Comparison of ENCODE assay signal across 22 cellular contexts in genomic region chr1:93675931-93676330, GRCh38. TPM values are rescaled to one million over a fixed set of nuclear protein-coding genes. Genes with fewer than 3 reads are reported as not detected.
A peak's percentile ranks its signal among the peaks of the same experiment; 100 is the strongest.
DNase-seq lines count a peak whose midpoint lies in the region; ATAC-seq and TF ChIP-seq lines count a peak whose summit lies in the region.
"Had no signal": no experiment of that assay in that cellular context is flagged by ENCODE, and none has a peak within 500 bp of the region (broad histone marks: within the 10 kb centered on the region; RNA-seq: fewer than 3 reads in every experiment).

No MANE protein-coding gene starts in this region.

- no peak overlapping the region for H3K9ac ChIP-seq in H9 (ENCODE audit: extremely low read depth, insufficient read length, low read length)
- H3K9ac ChIP-seq in skeletal muscle satellite cell (ENCODE audit: low read depth, low read length): peak overlapping the region; percentile 38
- H3K9ac ChIP-seq: KMS-11 had no signal

- H2AK5ac ChIP-seq in H9 (ENCODE audit: insufficient read length, low read length): no peak overlapping the region

- no peak overlapping the region for H3K23ac ChIP-seq in H9 (ENCODE audit: insufficient read length, low read depth, low read length)

- H2BK5ac ChIP-seq in H9 (ENCODE audit: insufficient read length, low read length): no peak overlapping the region

- peaks cover 70% of the 10 kb centered on the region for H3K36me3 ChIP-seq in SJSA1
- H3K36me3 ChIP-seq in skeletal muscle satellite cell (ENCODE audit: insufficient read depth, low read length): peaks cover 65% of the 10 kb centered on the region
- H3K36me3 ChIP-seq: Peyer's patch, transverse colon had no signal

- no peak overlapping the region for H2BK120ac ChIP-seq in H9 (ENCODE audit: low read depth, low read length, poor library complexity, severe bottlenecking)

- H4K91ac ChIP-seq in H9 (ENCODE audit: insufficient read length, low read depth, low read length): no peak overlapping the region

- no peak for ATAC-seq in GM21528 (IDR thresholded peaks at IDR 0.05; ENCODE audit: low FRiP score, unreplicated experiment)
- ATAC-seq in HG02840 (IDR thresholded peaks at IDR 0.05; ENCODE audit: low FRiP score, unreplicated experiment): no peak
- ATAC-seq: effector memory CD8-positive, alpha-beta T cell; stimulated activated naive B cell treated with anti-CD40 and anti-IgM and Interleukin-4, amounts not matched to agents 10 μg/mL and 1 μg/mL and 100 μg/mL, for 72 hours had no signal

- H2BK15ac ChIP-seq in H9 (ENCODE audit: low read depth, low read length): no peak overlapping the region

- no peaks in the 10 kb centered on the region for H4K20me1 ChIP-seq in H9 (ENCODE audit: control insufficient read depth, insufficient read depth, insufficient read length)

- peaks cover 44 to 48% of the 10 kb centered on the region in 2 experiments for H3K4me1 Mint-ChIP-seq in H9

- H4K8ac ChIP-seq in H9 (replicated peaks; ENCODE audit: insufficient read length, low read depth, low read length): no peak overlapping the region

- no peak overlapping the region for H3K4ac ChIP-seq in H9 (ENCODE audit: low read depth, low read length)

- H3K18ac ChIP-seq in H9 (ENCODE audit: insufficient read length, low read depth, low read length): no peak overlapping the region

- H3K4me3 Mint-ChIP-seq in H9: no peak overlapping the region; a peak in 1 of 5 replicates
- H3K4me3 Mint-ChIP-seq: effector memory CD8-positive, alpha-beta T cell; mesothelial cell of epicardium had no signal

- no peak overlapping the region for H2BK12ac ChIP-seq in H9 (ENCODE audit: insufficient read length, low read depth, low read length)

- no peak overlapping the region for H2BK20ac ChIP-seq in H9 (ENCODE audit: low read depth, low read length, poor library complexity, severe bottlenecking)

- H3K56ac ChIP-seq in H9 (ENCODE audit: insufficient read length, low read depth, low read length): no peak overlapping the region

- peaks cover 5 to 19% (median 8%) of the 10 kb centered on the region in 3 experiments for H3K36me3 Mint-ChIP-seq in H9 (ENCODE audit: insufficient read depth in 1 of 3, low read depth in 3 of 3)
- H3K36me3 Mint-ChIP-seq: mesothelial cell of epicardium had no signal

- no peaks in the 10 kb centered on the region for H3K79me1 ChIP-seq in H9 (ENCODE audit: insufficient read depth, low read depth, low read length, poor library complexity, severe bottlenecking)

- H3K79me2 ChIP-seq in H9 (ENCODE audit: insufficient read depth, low read length): peaks cover 2% of the 10 kb centered on the region; the same call in 1 of the 2 replicates

- H3K14ac ChIP-seq in H9 (ENCODE audit: insufficient read depth, low read length): no peak overlapping the region

- H3K4me3 ChIP-seq in SJSA1 (no peak overlapping the region), fibroblast of the aortic adventitia (ENCODE audit: low read depth, low read length) (no peak overlapping the region), skeletal muscle satellite cell (ENCODE audit: low read length) (peak overlapping the region; percentile 36)
- H3K4me3 ChIP-seq: Peyer's patch, transverse colon had no signal

- H3K9me3 Mint-ChIP-seq in H9: no peaks in the 10 kb centered on the region
- H3K9me3 Mint-ChIP-seq: effector memory CD8-positive, alpha-beta T cell; mesothelial cell of epicardium; stimulated activated naive B cell treated with anti-CD40 and anti-IgM and Interleukin-4, amounts not matched to agents 10 μg/mL and 1 μg/mL and 100 μg/mL, for 72 hours had no signal

- H3K9me3 ChIP-seq in H9 (ENCODE audit: control insufficient read depth, low read depth, low read length) (no peaks in the 10 kb centered on the region), SJSA1 (replicated peaks) (no peaks in the 10 kb centered on the region), skeletal muscle satellite cell (replicated peaks; ENCODE audit: low read length) (no peaks in the 10 kb centered on the region)
- H3K9me3 ChIP-seq: Peyer's patch, transverse colon had no signal

- DNase-seq in H9 (peak; percentile 5), SJSA1 (ENCODE audit: low read depth in 1 of 2, low spot score in 2 of 2) (peak in 1 of 2 experiments; percentile 69), fibroblast of the aortic adventitia (ENCODE audit: low read depth) (peak; percentile 61), GOT3 (lab: John Stamatoyannopoulos, UW) (no peak), NOMO-1 treated with DMSO at 0.1 percent for 48 hours (lab: John Stamatoyannopoulos, UW; ENCODE audit: unreplicated experiment) (no peak)
- DNase-seq: activated CD4-positive, alpha-beta T cell treated with anti-CD3 and anti-CD28 coated beads for 48 hours; activated CD8-positive, alpha-beta memory T cell treated with anti-CD3 and anti-CD28 coated beads, Interleukin-2, amount 50 U/mL, for 4 hours; activated effector memory CD4-positive, alpha-beta T cell treated with anti-CD3 and anti-CD28 coated beads, Interleukin-2, amount 50 U/mL, for 16 hours; amniotic stem cell; effector memory CD8-positive, alpha-beta T cell; HCEC 1CT; hippocampal formation; NCI-H1092 treated with DMSO at 0.1 percent for 48 hours; Peyer's patch; stimulated activated CD4-positive, alpha-beta T cell treated with anti-CD3 and anti-CD28 coated beads, Interleukin-15, amount 100 ng/mL, for 24 hours; stimulated activated naive B cell treated with anti-CD40 and anti-IgM and Interleukin-4, amounts not matched to agents 10 μg/mL and 1 μg/mL and 100 μg/mL, for 72 hours; transverse colon had no signal

- no CpG with 5 or more reads among the region's 5 CpGs for WGBS in H9 (ENCODE audit: extremely low coverage, insufficient read length, low lambda C conversion rate)

- no peak overlapping the region for H2AFZ ChIP-seq in H9 (ENCODE audit: low read length)

- TF ChIP-seq CTCF in H9 (conservative IDR thresholded peaks at IDR 0.05): no peak
- no peak for TF ChIP-seq CTCF in fibroblast of the aortic adventitia (IDR thresholded peaks at IDR 0.05; ENCODE audit: insufficient read depth, low read length)

- H3K27ac ChIP-seq in H9 (ENCODE audit: insufficient read length, low read depth, low read length) (no peak overlapping the region), SJSA1 (peak overlapping the region; percentile 45)
- H3K27ac ChIP-seq: KMS-11, Peyer's patch, transverse colon had no signal

- H3K27me3 Mint-ChIP-seq in H9 (ENCODE audit: low read depth): peaks cover 13% of the 10 kb centered on the region
- H3K27me3 Mint-ChIP-seq: stimulated activated naive B cell treated with anti-CD40 and anti-IgM and Interleukin-4, amounts not matched to agents 10 μg/mL and 1 μg/mL and 100 μg/mL, for 72 hours had no signal

- H3K27me3 ChIP-seq in H9 (ENCODE audit: insufficient read depth, low read length) (no peaks in the 10 kb centered on the region), SJSA1 (replicated peaks) (no peaks in the 10 kb centered on the region), skeletal muscle satellite cell (ENCODE audit: control insufficient read depth, insufficient read depth, low read length) (no peaks in the 10 kb centered on the region)
- H3K27me3 ChIP-seq: Peyer's patch, transverse colon had no signal

- peaks cover 6% of the 10 kb centered on the region; the same call in 1 of the 2 replicates for H3K4me1 ChIP-seq in H9 (ENCODE audit: insufficient read depth, low read length)
- peaks cover 89% of the 10 kb centered on the region for H3K4me1 ChIP-seq in SJSA1 (replicated peaks)
- peaks cover 87% of the 10 kb centered on the region for H3K4me1 ChIP-seq in skeletal muscle satellite cell (ENCODE audit: control insufficient read depth, insufficient read depth, low read length)

- H3K23me2 ChIP-seq in H9 (ENCODE audit: insufficient read length, low read depth, low read length, poor library complexity, severe bottlenecking): peaks cover 5% of the 10 kb centered on the region

- no peak overlapping the region for H3K27ac Mint-ChIP-seq in H9
- H3K27ac Mint-ChIP-seq: effector memory CD8-positive, alpha-beta T cell; mesothelial cell of epicardium; stimulated activated naive B cell treated with anti-CD40 and anti-IgM and Interleukin-4, amounts not matched to agents 10 μg/mL and 1 μg/mL and 100 μg/mL, for 72 hours had no signal

- H3K4me2 ChIP-seq in H9 (ENCODE audit: insufficient read depth, insufficient read length, low read length): no peak overlapping the region
- H3K4me2 ChIP-seq in skeletal muscle satellite cell (ENCODE audit: low read length): peak overlapping the region; percentile 83
- H3K4me2 ChIP-seq: KMS-11 had no signal

- no peak overlapping the region for H3T11ph ChIP-seq in H9 (ENCODE audit: low read length)

- no peak overlapping the region for H4K5ac ChIP-seq in H9 (ENCODE audit: insufficient read length, low read depth, low read length)

RNA-seq across cellular contexts. Expression of gene BCAR3, which starts 5.7 kb away (rescaled TPM):
- total RNA-seq in H9 (2021) (4.9 and 5.6 TPM in 2 replicates), fibroblast of the aortic adventitia (ENCODE audit: low replicate concordance) (20.6 and 34.4 TPM in 2 replicates)
- total RNA-seq in SJSA1 (2014; rRNA removed; shearing (Covaris generic)): 49.5 and 50.4 TPM in 2 replicates
- 16.2 and 18.3 TPM in 2 replicates for total RNA-seq in skeletal muscle satellite cell (2012; rRNA removed)

Comparison
In these comparisons a context has a peak if more than half of its experiments do, and no peak if none do; other contexts are left out.
1. DNase-seq: peak in H9 (single experiment) and fibroblast of the aortic adventitia (single experiment); none in GOT3 (single experiment) and NOMO-1 treated with DMSO at 0.1 percent for 48 hours (single experiment).